19 cellular contexts compared by ENCODE assay signal in the genomic region with DNA sequence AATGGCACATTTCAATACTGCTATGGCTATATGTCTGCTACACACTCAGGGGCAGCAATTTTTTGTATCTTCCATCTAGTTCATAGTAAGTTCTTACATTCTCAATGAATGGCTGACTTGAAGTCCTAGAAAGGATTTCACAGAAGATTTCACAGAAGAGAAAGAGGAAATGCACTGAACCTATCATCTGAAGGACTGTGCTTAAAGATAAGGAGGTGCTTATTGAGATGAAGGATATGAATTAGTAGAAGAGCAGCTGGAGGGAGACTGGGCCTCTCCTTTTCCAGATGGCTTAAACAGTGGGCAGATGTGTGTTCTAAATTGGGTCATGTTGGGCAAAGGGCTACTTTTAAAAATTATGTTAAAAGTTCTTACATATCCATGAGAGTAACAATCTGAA. TPM values are rescaled to one million over a fixed set of nuclear protein-coding genes. Genes with fewer than 3 reads are reported as not detected.
"Had no signal": no experiment of that assay in that cellular context is flagged by ENCODE, and none has a peak within 500 bp of the region (broad histone marks: within the 10 kb centered on the region; RNA-seq: fewer than 3 reads in every experiment).

No MANE protein-coding gene starts in this region.

- H3K4me1 Mint-ChIP-seq: stimulated activated memory B cell treated with anti-CD40 and anti-IgM and Interleukin-4, amounts not matched to agents 10 μg/mL and 1 μg/mL and 100 μg/mL, for 72 hours had no signal

- H3K27me3 Mint-ChIP-seq: activated CD4-positive, alpha-beta memory T cell treated with anti-CD3 and anti-CD28 coated beads for 36 hours; activated CD8-positive, alpha-beta memory T cell treated with anti-CD3 and anti-CD28 coated beads, Interleukin-2, amount 10 ng/mL, durations not matched to agents 7 days and 5 days; central memory CD8-positive, alpha-beta T cell; naive thymus-derived CD4-positive, alpha-beta T cell; progenitor cell of endocrine pancreas; stimulated activated memory B cell treated with anti-CD40 and anti-IgM and Interleukin-4, amounts not matched to agents 10 μg/mL and 1 μg/mL and 100 μg/mL, for 72 hours had no signal

- H3K27ac Mint-ChIP-seq: activated CD4-positive, alpha-beta memory T cell treated with anti-CD3 and anti-CD28 coated beads for 36 hours; activated CD8-positive, alpha-beta memory T cell treated with anti-CD3 and anti-CD28 coated beads, Interleukin-2, amount 10 ng/mL, durations not matched to agents 7 days and 5 days; progenitor cell of endocrine pancreas; stimulated activated memory B cell treated with anti-CD40 and anti-IgM and Interleukin-4, amounts not matched to agents 10 μg/mL and 1 μg/mL and 100 μg/mL, for 72 hours had no signal

- H3K4me3 Mint-ChIP-seq: activated CD4-positive, alpha-beta memory T cell treated with anti-CD3 and anti-CD28 coated beads for 36 hours; activated CD8-positive, alpha-beta memory T cell treated with anti-CD3 and anti-CD28 coated beads, Interleukin-2, amount 10 ng/mL, durations not matched to agents 7 days and 5 days; central memory CD8-positive, alpha-beta T cell; naive thymus-derived CD4-positive, alpha-beta T cell; stimulated activated memory B cell treated with anti-CD40 and anti-IgM and Interleukin-4, amounts not matched to agents 10 μg/mL and 1 μg/mL and 100 μg/mL, for 72 hours had no signal

- DNase-seq: activated CD4-positive, alpha-beta memory T cell treated with anti-CD3 and anti-CD28 coated beads for 36 hours; activated CD8-positive, alpha-beta memory T cell treated with anti-CD3 and anti-CD28 coated beads, Interleukin-2, amount 10 ng/mL, durations not matched to agents 7 days and 5 days; activated T-cell treated with anti-CD3 and anti-CD28 coated beads for 4 hours; effector memory CD4-positive, alpha-beta T cell; hypothalamus; left ventricle myocardium inferior; naive thymus-derived CD4-positive, alpha-beta T cell; retina; sigmoid colon; stimulated activated CD4-positive, alpha-beta T cell treated with anti-CD3 and anti-CD28 coated beads, Interleukin-15, amount 100 ng/mL, for 24 hours; T-helper 9 cell; testis; trophoblast cell; uterus had no signal

- H3K9me3 Mint-ChIP-seq: activated CD4-positive, alpha-beta memory T cell treated with anti-CD3 and anti-CD28 coated beads for 36 hours; central memory CD8-positive, alpha-beta T cell; stimulated activated memory B cell treated with anti-CD40 and anti-IgM and Interleukin-4, amounts not matched to agents 10 μg/mL and 1 μg/mL and 100 μg/mL, for 72 hours had no signal

RNA-seq across cellular contexts. Expression of gene CHRNB2, which starts 25.8 kb away (rescaled TPM):
- total RNA-seq: activated CD4-positive, alpha-beta memory T cell treated with anti-CD3 and anti-CD28 coated beads for 36 hours; activated CD8-positive, alpha-beta memory T cell treated with anti-CD3 and anti-CD28 coated beads, Interleukin-2, amount 10 ng/mL, durations not matched to agents 7 days and 5 days; left ventricle myocardium inferior; naive thymus-derived CD4-positive, alpha-beta T cell; smooth muscle cell; T-helper 1 cell treated with Interleukin-12 subunit alpha and Interleukin-12 subunit beta and Interleukin-4 antibody, amounts not matched to agents 30 ng/mL and 1 ng/mL, for 36 hours had no signal
